ENCODE assay signal across 1 cellular context in genomic region chr19:10915511-10916091, GRCh38.
TF ChIP-seq lines count a peak whose summit lies in the region.

No MANE protein-coding gene starts in this region.

TF ChIP-seq in GM23338, 12 proteins besides CTCF, POLR2A, EP300 and RAD21 (continued from another document):
- TF ChIP-seq ZNF462 (CRISPR knock-in tag; IDR thresholded peaks at IDR 0.05) (no peak), POLR2AphosphoS5 (IDR thresholded peaks at IDR 0.05; ENCODE audit: low read depth) (no peak), EZH2phosphoT487 (IDR thresholded peaks at IDR 0.05; ENCODE audit: unreplicated experiment) (no peak), JUNB (IDR thresholded peaks at IDR 0.05; ENCODE audit: unreplicated experiment) (no peak), REST (IDR thresholded peaks at IDR 0.05; ENCODE audit: unreplicated experiment) (no peak), CREB1 (CRISPR knock-in tag; IDR thresholded peaks at IDR 0.05; ENCODE audit: low read depth) (no peak)
